Comparison of ENCODE assay signal across 15 cellular contexts in genomic region chr10:19847321-19847720, GRCh38. TPM values are rescaled to one million over a fixed set of nuclear protein-coding genes. Genes with fewer than 3 reads are reported as not detected.
DNase-seq lines count a peak whose midpoint lies in the region; ATAC-seq and TF ChIP-seq lines count a peak whose summit lies in the region.
"Had no signal": no experiment of that assay in that cellular context is flagged by ENCODE, and none has a peak within 500 bp of the region (broad histone marks: within the 10 kb centered on the region; RNA-seq: fewer than 3 reads in every experiment).

No MANE protein-coding gene starts in this region.

- H3K79me1 ChIP-seq in mesendoderm (ENCODE audit: low read length) = peaks cover 9% of the 10 kb centered on the region

- H3K56ac ChIP-seq in mesendoderm (ENCODE audit: low read length) = no peak overlapping the region

- no peaks in the 10 kb centered on the region for H3K9me3 ChIP-seq in fibroblast of lung (ENCODE audit: control insufficient read depth, insufficient read depth, low read depth, low read length)
- H3K9me3 ChIP-seq: testis had no signal

- no peak overlapping the region for H2AFZ ChIP-seq in fibroblast of lung (ENCODE audit: low read length)

- H2BK120ac ChIP-seq in mesendoderm (ENCODE audit: low read depth, low read length) = no peak overlapping the region

- H3K9ac ChIP-seq in fibroblast of lung (ENCODE audit: insufficient read depth, low read length) (no peak overlapping the region), mesendoderm (ENCODE audit: low read length) (no peak overlapping the region)

- H3K27me3 ChIP-seq in fibroblast of lung (ENCODE audit: control insufficient read depth, insufficient read depth, low read length) (no peaks in the 10 kb centered on the region), mesendoderm (ENCODE audit: insufficient read depth, low read length, poor library complexity) (no peaks in the 10 kb centered on the region)
- H3K27me3 ChIP-seq: testis had no signal

- no peak overlapping the region for H4K5ac ChIP-seq in mesendoderm (ENCODE audit: low read length)

- H3K27ac ChIP-seq in fibroblast of lung (ENCODE audit: insufficient read depth, low read length) = no peak overlapping the region
- H3K27ac ChIP-seq in mesendoderm (ENCODE audit: low read depth, low read length) = no peak overlapping the region
- H3K27ac ChIP-seq: testis had no signal

- H3K23ac ChIP-seq in mesendoderm (ENCODE audit: low read length) = no peak overlapping the region

- H2BK5ac ChIP-seq in mesendoderm (ENCODE audit: low read length) = no peak overlapping the region

- no peak for ATAC-seq in HG02973 (IDR thresholded peaks at IDR 0.05; ENCODE audit: unreplicated experiment)
- ATAC-seq: stimulated activated effector memory CD8-positive, alpha-beta T cell treated with anti-CD3 and anti-CD28 coated beads, Interleukin-12 subunit alpha, Interleukin-12 subunit beta, amount 100 ng/mL, for 72 hours had no signal

- no peaks in the 10 kb centered on the region for H4K20me1 ChIP-seq in fibroblast of lung (ENCODE audit: control insufficient read depth, extremely low read depth, insufficient read depth, low read length)

- H3K4me3 ChIP-seq in AG09309 (ENCODE audit: control insufficient read depth, low read depth, low read length) (no peak overlapping the region), fibroblast of lung (replicated peaks in 1 of 4; ENCODE audit: control extremely low read depth in 1 of 4, insufficient read depth in 1 of 4, low read depth in 3 of 4, low read length in 4 of 4) (no peak overlapping the region), mesendoderm (ENCODE audit: low read length) (no peak overlapping the region)
- H3K4me3 ChIP-seq: testis had no signal

- no peak overlapping the region for H2AK5ac ChIP-seq in mesendoderm (ENCODE audit: low read length)

- H3K4me2 ChIP-seq in fibroblast of lung (ENCODE audit: extremely low read depth, insufficient read depth, low read length) (no peak overlapping the region), mesendoderm (ENCODE audit: low read length) (no peak overlapping the region)

- no peaks in the 10 kb centered on the region for H3K79me2 ChIP-seq in fibroblast of lung (ENCODE audit: control insufficient read depth, insufficient read depth, low read length)
- peaks cover 10% of the 10 kb centered on the region for H3K79me2 ChIP-seq in mesendoderm (ENCODE audit: control insufficient read depth, insufficient read depth, low read length)

- H3K36me3 ChIP-seq in fibroblast of lung (ENCODE audit: control insufficient read depth, insufficient read depth, low read length) = no peaks in the 10 kb centered on the region
- H3K36me3 ChIP-seq in mesendoderm (ENCODE audit: control insufficient read depth, insufficient read depth, low read length) = no peaks in the 10 kb centered on the region

- no peak overlapping the region for H4K8ac ChIP-seq in mesendoderm (ENCODE audit: low read depth, low read length)

- DNase-seq in AG09309 (ENCODE audit: low read depth) (peak; percentile 79), amniotic epithelial cell (ENCODE audit: low read depth) (peak; percentile 97), fibroblast of lung (ENCODE audit: low read depth in 2 of 2) (peak; percentile 19 to 88), mesendoderm (peak; percentile 49), SKM-1 (lab: John Stamatoyannopoulos, UW; ENCODE audit: unreplicated experiment) (no peak), NCI-H345 treated with DMSO at 0.1 percent for 48 hours (lab: John Stamatoyannopoulos, UW; ENCODE audit: unreplicated experiment) (no peak), nucleus accumbens (lab: John Stamatoyannopoulos, UW) (no peak)
- DNase-seq: activated CD4-positive, alpha-beta T cell treated with anti-CD3 and anti-CD28 coated beads for 4 hours; cerebellar nuclear complex; effector memory CD4-positive, alpha-beta T cell; NCI-H187; NK-92 treated with Interleukin-12 subunit alpha and Interleukin-12 subunit beta, amount 100 ng/mL, for 24 hours; testis had no signal

- TF ChIP-seq CTCF in AG09309 (IDR thresholded peaks at IDR 0.05; ENCODE audit: control insufficient read depth, insufficient read depth, low read depth, low read length, missing control alignments) (no peak), fibroblast of lung (conservative IDR thresholded peaks at IDR 0.05 in 1 of 2, IDR thresholded peaks at IDR 0.05 in 1 of 2; ENCODE audit: low read depth in 1 of 2, low read length in 2 of 2) (no peak)

- H3K18ac ChIP-seq in mesendoderm (ENCODE audit: low read length) = peak overlapping the region; percentile 39

- no peak overlapping the region for H2BK15ac ChIP-seq in mesendoderm (replicated peaks; ENCODE audit: low read depth)

- H3K4me1 ChIP-seq in fibroblast of lung (ENCODE audit: control insufficient read depth, extremely low read depth, insufficient read depth, low read length) = no peaks in the 10 kb centered on the region
- H3K4me1 ChIP-seq in mesendoderm (ENCODE audit: control insufficient read depth, low read depth, low read length) = peaks cover 4% of the 10 kb centered on the region
- H3K4me1 ChIP-seq: testis had no signal

- H3K4ac ChIP-seq in mesendoderm (ENCODE audit: low read depth, low read length) = no peak overlapping the region

- WGBS in mesendoderm (ENCODE audit: extremely low coverage, insufficient coverage, low lambda C conversion rate) = no CpG with 5 or more reads among the region's 4 CpGs

RNA-seq across cellular contexts. Expression of gene PLXDC2, which starts 31.1 kb away (rescaled TPM):
- 5.1 and 12.3 TPM in 2 replicates for total RNA-seq in fibroblast of lung
- 4.2 and 6.2 TPM in 2 replicates for polyA plus RNA-seq in fibroblast of lung
- 2.3 and 3.7 TPM in 2 replicates for polyA plus RNA-seq in fibroblast of lung (2012)
- 2.8 and 4.4 TPM in 2 replicates for polyA minus RNA-seq in fibroblast of lung (ENCODE audit: low replicate concordance)
- 14.9 TPM for polyA plus RNA-seq in mesendoderm (2013, experiment 1 of 2)
- 15.6 TPM for polyA plus RNA-seq in mesendoderm (2013, experiment 2 of 2)

Comparison
In these comparisons a context has a peak if more than half of its experiments do, and no peak if none do; other contexts are left out.
1. DNase-seq: peak in AG09309 (single experiment), amniotic epithelial cell (single experiment), fibroblast of lung (2 of 2) and mesendoderm (single experiment); none in SKM-1 (single experiment), NCI-H345 treated with DMSO at 0.1 percent for 48 hours (single experiment) and nucleus accumbens (0 of 56).